ENCODE assay signal across 1 cellular context in the genomic region with DNA sequence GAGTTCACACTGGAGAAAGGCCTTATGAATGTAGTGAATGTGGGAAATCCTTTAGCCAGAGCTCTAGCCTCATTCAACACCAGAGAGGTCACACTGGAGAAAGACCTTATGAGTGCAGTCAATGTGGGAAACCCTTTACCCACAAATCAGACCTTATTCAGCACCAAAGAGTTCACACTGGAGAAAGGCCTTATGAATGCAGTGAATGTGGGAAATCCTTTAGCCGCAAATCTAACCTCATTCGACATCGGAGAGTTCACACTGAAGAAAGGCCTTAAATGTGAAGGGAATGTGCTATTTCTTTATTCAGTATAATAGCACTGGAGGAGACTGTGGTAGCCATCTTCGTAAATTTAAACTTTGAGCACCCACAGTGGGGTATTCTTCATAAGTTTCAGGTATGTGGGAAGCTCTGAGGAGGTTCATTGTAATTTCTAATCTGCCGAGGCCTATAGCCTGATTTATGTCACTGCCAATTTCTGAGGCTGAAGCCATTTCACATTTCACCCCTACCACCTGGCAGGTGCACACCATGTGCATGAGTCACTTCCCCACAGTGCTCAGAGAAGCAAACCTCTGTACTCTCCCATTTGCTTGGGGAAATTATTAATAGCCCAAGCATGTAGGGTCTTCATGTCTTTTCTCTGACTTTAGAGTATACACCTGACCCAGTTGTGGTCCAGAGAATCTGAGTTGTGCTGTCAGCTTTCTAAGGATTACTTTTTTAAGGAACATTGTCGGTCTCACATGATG.
TF ChIP-seq lines count a peak whose summit lies in the region.

No MANE protein-coding gene starts in this region.

TF ChIP-seq in HEK293, 187 proteins besides CTCF, POLR2A, EP300 and RAD21:
- TF ChIP-seq ZNF280D (tag by site-specific recombination; IDR thresholded peaks at IDR 0.05): no peak
- TF ChIP-seq ZNF658 (tag by site-specific recombination; IDR thresholded peaks at IDR 0.05): no peak
- TF ChIP-seq HOXD13 (CRISPR knock-in tag; IDR thresholded peaks at IDR 0.05; ENCODE audit: borderline replicate concordance): no peak
- TF ChIP-seq SCRT1 (tag by site-specific recombination; IDR thresholded peaks at IDR 0.05; ENCODE audit: borderline replicate concordance): no peak
- TF ChIP-seq TRIM28 (IDR thresholded peaks at IDR 0.05; ENCODE audit: borderline replicate concordance, low read length): 0 out of 2 replicates have a peak, but pooled peaks have one; percentile 25
- no peak for TF ChIP-seq ZNF239 (tag by site-specific recombination; IDR thresholded peaks at IDR 0.05)
- TF ChIP-seq ZNF132 (tag by site-specific recombination; IDR thresholded peaks at IDR 0.05; ENCODE audit: borderline replicate concordance): no peak
- peak; percentile 94 for TF ChIP-seq SETDB1 (IDR thresholded peaks at IDR 0.05; ENCODE audit: insufficient read length, low read length)
- no peak for TF ChIP-seq GLIS2 (tag by site-specific recombination; IDR thresholded peaks at IDR 0.05)
